14 cellular contexts compared by ENCODE assay signal in the genomic region with DNA sequence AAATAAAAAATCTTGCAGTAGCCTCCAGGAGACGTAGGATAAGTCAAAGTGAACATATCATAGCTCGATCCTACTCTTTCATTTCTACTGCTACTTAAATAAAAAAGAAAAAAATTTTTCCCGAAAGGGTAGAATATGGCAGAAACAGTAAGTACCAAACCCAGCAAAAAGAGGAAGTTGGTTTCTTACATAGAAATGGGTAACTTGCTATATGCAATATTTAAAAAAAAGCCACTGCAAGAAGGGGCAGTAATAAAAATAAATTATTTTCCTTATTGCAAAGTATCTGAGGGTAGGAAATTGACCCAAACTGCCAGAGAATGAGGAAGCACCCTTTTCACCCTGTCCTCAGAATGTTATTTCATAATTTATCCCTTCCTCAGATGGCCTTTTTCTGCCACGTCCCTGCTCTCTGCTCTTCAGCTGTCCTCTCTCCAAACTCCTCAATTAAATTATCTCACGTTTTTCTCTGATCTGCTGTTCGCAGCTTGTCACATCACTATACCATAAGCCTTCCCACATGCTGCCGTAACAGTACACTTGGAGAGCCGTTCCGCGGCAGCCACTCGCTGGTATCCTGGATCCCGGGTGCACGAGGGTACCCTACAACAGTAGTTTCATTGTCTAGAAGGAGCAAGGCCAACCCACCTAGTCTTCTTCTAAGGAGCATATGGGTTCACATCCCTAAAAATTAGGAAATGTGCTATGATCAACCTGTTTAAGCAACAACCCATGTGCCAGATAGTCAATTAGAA.
DNase-seq lines count a peak whose midpoint lies in the region; ATAC-seq lines count a peak whose summit lies in the region.
"Had no signal": no experiment of that assay in that cellular context is flagged by ENCODE, and none has a peak within 500 bp of the region (broad histone marks: within the 10 kb centered on the region; RNA-seq: fewer than 3 reads in every experiment).

No MANE protein-coding gene starts in this region.

- H3K36me3 Mint-ChIP-seq in activated naive CD4-positive, alpha-beta T cell treated with anti-CD3 and anti-CD28 coated beads, Interleukin-2, amount 50 U/mL, for 24 hours: peaks cover 37% of the 10 kb centered on the region
- H3K36me3 Mint-ChIP-seq in activated naive CD4-positive, alpha-beta T cell treated with anti-CD3 and anti-CD28 coated beads, Interleukin-2, amount 10 ng/mL, durations not matched to agents 7 days and 5 days: peaks cover 28% of the 10 kb centered on the region
- peaks cover 37% of the 10 kb centered on the region for H3K36me3 Mint-ChIP-seq in activated naive CD8-positive, alpha-beta T cell treated with anti-CD3 and anti-CD28 coated beads, Interleukin-2, amount 10 ng/mL, durations not matched to agents 7 days and 5 days
- H3K36me3 Mint-ChIP-seq in activated CD4-positive, alpha-beta memory T cell treated with anti-CD3 and anti-CD28 coated beads, Interleukin-2, amount 10 ng/mL, durations not matched to agents 7 days and 5 days (ENCODE audit: low read depth): no peaks in the 10 kb centered on the region

- DNase-seq in activated naive CD4-positive, alpha-beta T cell treated with anti-CD3 and anti-CD28 coated beads, Interleukin-2, amount 10 ng/mL, durations not matched to agents 7 days and 5 days: no peak
- peak; percentile 80 for DNase-seq in NOMO-1 treated with dmso at 0.1 percent for 144 hours (lab: John Stamatoyannopoulos, UW; ENCODE audit: unreplicated experiment)
- DNase-seq in activated naive CD8-positive, alpha-beta T cell treated with anti-CD3 and anti-CD28 coated beads, Interleukin-2, amount 10 ng/mL, durations not matched to agents 7 days and 5 days: no peak
- DNase-seq in stimulated activated naive CD8-positive, alpha-beta T cell treated with anti-CD3 and anti-CD28 coated beads, Interleukin-15, amount 100 ng/mL, for 72 hours: no peak
- DNase-seq in foreskin melanocyte: no peak
- DNase-seq in activated CD4-positive, alpha-beta memory T cell treated with anti-CD3 and anti-CD28 coated beads, Interleukin-2, amount 10 ng/mL, durations not matched to agents 7 days and 5 days: no peak
- DNase-seq in HCEC 1CT: no peak
- DNase-seq: activated CD4-positive, alpha-beta T cell treated with anti-CD3 and anti-CD28 coated beads for 1 hour; activated CD8-positive, alpha-beta memory T cell treated with anti-CD3 and anti-CD28 coated beads, Interleukin-2, amount 50 U/mL, for 48 hours; heart left ventricle; NCI-H187 treated with DMSO at 0.1 percent for 48 hours; Peyer's patch; stimulated activated CD4-positive, alpha-beta T cell treated with anti-CD3 and anti-CD28 coated beads, Interleukin-15, amount 100 ng/mL, for 24 hours had no signal

- H3K9me3 Mint-ChIP-seq in activated naive CD4-positive, alpha-beta T cell treated with anti-CD3 and anti-CD28 coated beads, Interleukin-2, amount 50 U/mL, for 24 hours: no peaks in the 10 kb centered on the region
- no peaks in the 10 kb centered on the region for H3K9me3 Mint-ChIP-seq in activated naive CD4-positive, alpha-beta T cell treated with anti-CD3 and anti-CD28 coated beads, Interleukin-2, amount 10 ng/mL, durations not matched to agents 7 days and 5 days
- H3K9me3 Mint-ChIP-seq in activated naive CD8-positive, alpha-beta T cell treated with anti-CD3 and anti-CD28 coated beads, Interleukin-2, amount 10 ng/mL, durations not matched to agents 7 days and 5 days: peaks cover 3% of the 10 kb centered on the region
- H3K9me3 Mint-ChIP-seq in stimulated activated naive CD8-positive, alpha-beta T cell treated with anti-CD3 and anti-CD28 coated beads, Interleukin-15, amount 100 ng/mL, for 72 hours: no peaks in the 10 kb centered on the region
- H3K9me3 Mint-ChIP-seq in activated CD4-positive, alpha-beta memory T cell treated with anti-CD3 and anti-CD28 coated beads, Interleukin-2, amount 10 ng/mL, durations not matched to agents 7 days and 5 days: no peaks in the 10 kb centered on the region

- POLR2A ChIA-PET in activated naive CD8-positive, alpha-beta T cell treated with anti-CD3 and anti-CD28 coated beads, Interleukin-2, amount 10 ng/mL, durations not matched to agents 7 days and 5 days (lab: Charles Lee): no interaction called here
- POLR2A ChIA-PET in activated CD4-positive, alpha-beta memory T cell treated with anti-CD3 and anti-CD28 coated beads, Interleukin-2, amount 10 ng/mL, durations not matched to agents 7 days and 5 days (lab: Charles Lee): no interaction called here

- no peaks in the 10 kb centered on the region for H3K27me3 Mint-ChIP-seq in activated naive CD4-positive, alpha-beta T cell treated with anti-CD3 and anti-CD28 coated beads, Interleukin-2, amount 50 U/mL, for 24 hours
- no peaks in the 10 kb centered on the region for H3K27me3 Mint-ChIP-seq in activated naive CD4-positive, alpha-beta T cell treated with anti-CD3 and anti-CD28 coated beads, Interleukin-2, amount 10 ng/mL, durations not matched to agents 7 days and 5 days
- no peaks in the 10 kb centered on the region for H3K27me3 Mint-ChIP-seq in activated naive CD8-positive, alpha-beta T cell treated with anti-CD3 and anti-CD28 coated beads, Interleukin-2, amount 10 ng/mL, durations not matched to agents 7 days and 5 days
- no peaks in the 10 kb centered on the region for H3K27me3 Mint-ChIP-seq in stimulated activated naive CD8-positive, alpha-beta T cell treated with anti-CD3 and anti-CD28 coated beads, Interleukin-15, amount 100 ng/mL, for 72 hours
- H3K27me3 Mint-ChIP-seq in activated CD4-positive, alpha-beta memory T cell treated with anti-CD3 and anti-CD28 coated beads, Interleukin-2, amount 10 ng/mL, durations not matched to agents 7 days and 5 days: peaks cover 1% of the 10 kb centered on the region

- H3K27ac Mint-ChIP-seq in activated naive CD4-positive, alpha-beta T cell treated with anti-CD3 and anti-CD28 coated beads, Interleukin-2, amount 50 U/mL, for 24 hours: peak overlapping the region; percentile 93
- no peak overlapping the region for H3K27ac Mint-ChIP-seq in activated naive CD4-positive, alpha-beta T cell treated with anti-CD3 and anti-CD28 coated beads, Interleukin-2, amount 10 ng/mL, durations not matched to agents 7 days and 5 days
- peak overlapping the region; percentile 41 for H3K27ac Mint-ChIP-seq in activated naive CD8-positive, alpha-beta T cell treated with anti-CD3 and anti-CD28 coated beads, Interleukin-2, amount 10 ng/mL, durations not matched to agents 7 days and 5 days
- H3K27ac Mint-ChIP-seq in stimulated activated naive CD8-positive, alpha-beta T cell treated with anti-CD3 and anti-CD28 coated beads, Interleukin-15, amount 100 ng/mL, for 72 hours: peak overlapping the region in 1 of 2 donors; percentile 67
- H3K27ac Mint-ChIP-seq in activated CD4-positive, alpha-beta memory T cell treated with anti-CD3 and anti-CD28 coated beads, Interleukin-2, amount 10 ng/mL, durations not matched to agents 7 days and 5 days: no peak overlapping the region

- H3K4me3 Mint-ChIP-seq in activated naive CD4-positive, alpha-beta T cell treated with anti-CD3 and anti-CD28 coated beads, Interleukin-2, amount 50 U/mL, for 24 hours: peak overlapping the region; percentile 36
- H3K4me3 Mint-ChIP-seq in activated naive CD4-positive, alpha-beta T cell treated with anti-CD3 and anti-CD28 coated beads, Interleukin-2, amount 10 ng/mL, durations not matched to agents 7 days and 5 days: no peak overlapping the region
- no peak overlapping the region for H3K4me3 Mint-ChIP-seq in activated naive CD8-positive, alpha-beta T cell treated with anti-CD3 and anti-CD28 coated beads, Interleukin-2, amount 10 ng/mL, durations not matched to agents 7 days and 5 days
- peak overlapping the region; percentile 61 to 80 for H3K4me3 Mint-ChIP-seq in stimulated activated naive CD8-positive, alpha-beta T cell treated with anti-CD3 and anti-CD28 coated beads, Interleukin-15, amount 100 ng/mL, for 72 hours
- no peak overlapping the region for H3K4me3 Mint-ChIP-seq in activated CD4-positive, alpha-beta memory T cell treated with anti-CD3 and anti-CD28 coated beads, Interleukin-2, amount 10 ng/mL, durations not matched to agents 7 days and 5 days

- no peak for ATAC-seq in activated naive CD8-positive, alpha-beta T cell treated with anti-CD3 and anti-CD28 coated beads, Interleukin-2, amount 10 ng/mL, durations not matched to agents 7 days and 5 days (ENCODE audit: low read depth)
- ATAC-seq in stimulated activated naive CD8-positive, alpha-beta T cell treated with anti-CD3 and anti-CD28 coated beads, Interleukin-15, amount 100 ng/mL, for 72 hours: no peak
- ATAC-seq: heart left ventricle had no signal

- H3K4me1 Mint-ChIP-seq in activated naive CD4-positive, alpha-beta T cell treated with anti-CD3 and anti-CD28 coated beads, Interleukin-2, amount 50 U/mL, for 24 hours: peaks cover 96% of the 10 kb centered on the region
- H3K4me1 Mint-ChIP-seq in activated naive CD4-positive, alpha-beta T cell treated with anti-CD3 and anti-CD28 coated beads, Interleukin-2, amount 10 ng/mL, durations not matched to agents 7 days and 5 days: peaks cover 57% of the 10 kb centered on the region
- H3K4me1 Mint-ChIP-seq in activated naive CD8-positive, alpha-beta T cell treated with anti-CD3 and anti-CD28 coated beads, Interleukin-2, amount 10 ng/mL, durations not matched to agents 7 days and 5 days: peaks cover 52% of the 10 kb centered on the region
- H3K4me1 Mint-ChIP-seq in stimulated activated naive CD8-positive, alpha-beta T cell treated with anti-CD3 and anti-CD28 coated beads, Interleukin-15, amount 100 ng/mL, for 72 hours: peaks cover 96% of the 10 kb centered on the region
- H3K4me1 Mint-ChIP-seq in activated CD4-positive, alpha-beta memory T cell treated with anti-CD3 and anti-CD28 coated beads, Interleukin-2, amount 10 ng/mL, durations not matched to agents 7 days and 5 days: peaks cover 14% of the 10 kb centered on the region

- CTCF ChIA-PET in activated naive CD4-positive, alpha-beta T cell treated with anti-CD3 and anti-CD28 coated beads, Interleukin-2, amount 10 ng/mL, durations not matched to agents 7 days and 5 days (lab: Charles Lee): interaction anchor here (1.0 kb wide), 1 partner anchor 30 kb away, joined by 3 read pairs; no protein-coding TSS in a partner anchor
- CTCF ChIA-PET in activated CD4-positive, alpha-beta memory T cell treated with anti-CD3 and anti-CD28 coated beads, Interleukin-2, amount 10 ng/mL, durations not matched to agents 7 days and 5 days (lab: Charles Lee): no interaction called here

Comparison
In these comparisons a context has a peak if more than half of its experiments do, and no peak if none do; other contexts are left out.
1. H3K27ac Mint-ChIP-seq: peak in activated naive CD4-positive, alpha-beta T cell treated with anti-CD3 and anti-CD28 coated beads, Interleukin-2, amount 50 U/mL, for 24 hours (single experiment) and activated naive CD8-positive, alpha-beta T cell treated with anti-CD3 and anti-CD28 coated beads, Interleukin-2, amount 10 ng/mL, durations not matched to agents 7 days and 5 days (single experiment); none in activated naive CD4-positive, alpha-beta T cell treated with anti-CD3 and anti-CD28 coated beads, Interleukin-2, amount 10 ng/mL, durations not matched to agents 7 days and 5 days (single experiment) and activated CD4-positive, alpha-beta memory T cell treated with anti-CD3 and anti-CD28 coated beads, Interleukin-2, amount 10 ng/mL, durations not matched to agents 7 days and 5 days (single experiment).
2. H3K4me3 Mint-ChIP-seq: peak in activated naive CD4-positive, alpha-beta T cell treated with anti-CD3 and anti-CD28 coated beads, Interleukin-2, amount 50 U/mL, for 24 hours (single experiment) and stimulated activated naive CD8-positive, alpha-beta T cell treated with anti-CD3 and anti-CD28 coated beads, Interleukin-15, amount 100 ng/mL, for 72 hours (2 of 2); none in activated naive CD4-positive, alpha-beta T cell treated with anti-CD3 and anti-CD28 coated beads, Interleukin-2, amount 10 ng/mL, durations not matched to agents 7 days and 5 days (single experiment), activated naive CD8-positive, alpha-beta T cell treated with anti-CD3 and anti-CD28 coated beads, Interleukin-2, amount 10 ng/mL, durations not matched to agents 7 days and 5 days (single experiment) and activated CD4-positive, alpha-beta memory T cell treated with anti-CD3 and anti-CD28 coated beads, Interleukin-2, amount 10 ng/mL, durations not matched to agents 7 days and 5 days (single experiment).